Comparison of ENCODE assay signal across 10 cellular contexts in genomic region chr16:87587636-87588035, GRCh38. TPM values are rescaled to one million over a fixed set of nuclear protein-coding genes. Genes with fewer than 3 reads are reported as not detected.
"Had no signal": no experiment of that assay in that cellular context is flagged by ENCODE, and none has a peak within 500 bp of the region (broad histone marks: within the 10 kb centered on the region; RNA-seq: fewer than 3 reads in every experiment).

No MANE protein-coding gene starts in this region.

- ATAC-seq: HCT116, HepG2 had no signal

- H3K36me3 ChIP-seq: HAP-1 had no signal

- H3K27ac ChIP-seq: GM23248, HL-60 had no signal

- H3K9ac ChIP-seq: GM23248 had no signal

- H2AFZ ChIP-seq: GM23248 had no signal

- DNase-seq: GM23248, GOT3, H7, HFFc6 had no signal

- H3K9me3 Mint-ChIP-seq: HFFc6, IgD-negative memory B cell had no signal

- H3K4me3 Mint-ChIP-seq: HFFc6, IgD-negative memory B cell had no signal

- H3K4me1 ChIP-seq: HAP-1 had no signal

- H3K27ac Mint-ChIP-seq: HFFc6, IgD-negative memory B cell had no signal

- H3K4me3 ChIP-seq: GM23248, HAP-1 had no signal

- H3K9me3 ChIP-seq: HAP-1 had no signal

RNA-seq across cellular contexts. Expression of gene JPH3, which starts 14.7 kb away (rescaled TPM):
- total RNA-seq: GM23248, HepG2, HFFc6, HT1080 had no signal
- polyA plus RNA-seq: GM23248, HepG2, IgD-negative memory B cell had no signal
